ENCODE assay signal across 19 cellular contexts in the genomic region with DNA sequence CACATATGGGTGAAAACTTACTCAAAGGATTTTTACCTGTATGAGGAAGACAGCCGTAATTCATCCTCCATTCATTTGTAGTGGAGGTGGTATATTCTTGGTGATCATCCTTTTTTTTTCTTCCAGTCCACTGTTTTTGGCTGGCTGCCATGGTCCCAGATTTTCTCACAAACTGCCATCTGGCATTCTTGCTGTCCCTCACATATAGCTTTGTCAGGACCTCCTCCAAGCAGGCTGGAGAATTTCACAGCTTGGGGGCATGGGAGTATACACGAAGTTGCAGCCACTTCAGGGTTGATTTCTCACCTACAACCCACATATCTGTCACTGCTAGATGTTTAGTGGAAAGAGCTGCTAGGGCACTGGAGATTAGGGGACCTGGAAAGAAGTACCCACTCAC.
"Had no signal": no experiment of that assay in that cellular context is flagged by ENCODE, and none has a peak within 500 bp of the region (broad histone marks: within the 10 kb centered on the region; RNA-seq: fewer than 3 reads in every experiment).

No MANE protein-coding gene starts in this region.

- ATAC-seq: activated naive CD4-positive, alpha-beta T cell treated with anti-CD3 and anti-CD28 coated beads, Interleukin-2, amount 50 U/mL, for 72 hours; activated T-cell treated with anti-CD3 and anti-CD28 coated beads, Interleukin-2, amount 50 U/mL, for 72 hours; left colon; lower lobe of right lung; natural killer cell treated with Interleukin-12 subunit alpha and Interleukin-12 subunit beta and Interleukin-15 and Interleukin-18, amount 100 ng/mL, for 72 hours; stimulated activated naive CD8-positive, alpha-beta T cell treated with anti-CD3 and anti-CD28 coated beads, Interleukin-15, Interleukin-2, amounts not matched to agents 100 U/mL and 50 U/mL, for 24 hours; T-helper 17 cell had no signal

- DNase-seq: activated CD4-positive, alpha-beta T cell treated with anti-CD3 and anti-CD28 coated beads for 1 hour; activated CD8-positive, alpha-beta memory T cell treated with anti-CD3 and anti-CD28 coated beads for 24 hours; activated CD8-positive, alpha-beta memory T cell treated with anti-CD3 and anti-CD28 coated beads, Interleukin-2, amount 50 U/mL, for 48 hours; activated gamma-delta T cell; activated T-cell treated with anti-CD3 and anti-CD28 coated beads, Interleukin-2, amount 50 U/mL, for 72 hours; effector memory CD4-positive, alpha-beta T cell; hippocampal formation; islet precursor cell; left colon; lower lobe of right lung; retina; stimulated activated CD4-positive, alpha-beta T cell treated with anti-CD3 and anti-CD28 coated beads, Interleukin-12 subunit alpha, Interleukin-12 subunit beta, amount 100 ng/mL, for 4 hours; stimulated activated CD4-positive, alpha-beta T cell treated with anti-CD3 and anti-CD28 coated beads, Interleukin-2, amount 100 ng/mL, for 24 hours; stimulated activated naive CD8-positive, alpha-beta T cell treated with anti-CD3 and anti-CD28 coated beads, Interleukin-15, Interleukin-2, amounts not matched to agents 100 U/mL and 50 U/mL, for 24 hours; T-helper 17 cell; transverse colon; uterus had no signal
